In genomic region chr7:94374721-94375120, GRCh38 we compare ENCODE assay signal across 10 cellular contexts. TPM values are rescaled to one million over a fixed set of nuclear protein-coding genes. Genes with fewer than 3 reads are reported as not detected.
DNase-seq lines count a peak whose midpoint lies in the region; ATAC-seq and TF ChIP-seq lines count a peak whose summit lies in the region.
"Had no signal": no experiment of that assay in that cellular context is flagged by ENCODE, and none has a peak within 500 bp of the region (broad histone marks: within the 10 kb centered on the region; RNA-seq: fewer than 3 reads in every experiment).

No MANE protein-coding gene starts in this region.

- H3K36me3 Mint-ChIP-seq in brain, result no peaks in the 10 kb centered on the region
- H3K36me3 Mint-ChIP-seq: naive thymus-derived CD8-positive, alpha-beta T cell had no signal

- no peak for ATAC-seq in HG02759 (IDR thresholded peaks at IDR 0.05; ENCODE audit: unreplicated experiment)
- ATAC-seq: naive thymus-derived CD8-positive, alpha-beta T cell had no signal

- no peaks in the 10 kb centered on the region for H3K27me3 Mint-ChIP-seq in brain

- peaks cover 4 to 15% (median 8%) of the 10 kb centered on the region in 5 experiments for H3K9me3 Mint-ChIP-seq in brain

- H3K4me1 Mint-ChIP-seq in brain, result peaks cover 52% of the 10 kb centered on the region
- H3K4me1 Mint-ChIP-seq: naive thymus-derived CD8-positive, alpha-beta T cell had no signal

- intact Hi-C loops in spleen (cut with DNase I; ENCODE audit: low total_unique reads), result no loop called here

- peak overlapping the region; percentile 82 for H3K27ac ChIP-seq in HUES48 (ENCODE audit: low read depth, low read length)
- H3K27ac ChIP-seq in spleen, result peak overlapping the region in 7 of 8 donors; percentile 51 to 81 (median 72)

- H3K4me3 ChIP-seq in HUES48 (ENCODE audit: low read depth, low read length) (peak overlapping the region; percentile 50), spleen (no peak overlapping the region)

- peaks cover 22% of the 10 kb centered on the region for H3K4me1 ChIP-seq in HUES48 (ENCODE audit: control insufficient read depth, insufficient read depth, low read length)
- no peaks in the 10 kb centered on the region for H3K4me1 ChIP-seq in spleen

- TF ChIP-seq CTCF in brain (conservative IDR thresholded peaks at IDR 0.05), result no peak
- TF ChIP-seq CTCF in spleen (IDR thresholded peaks at IDR 0.05 in 8 of 11, conservative IDR thresholded peaks at IDR 0.05 in 3 of 11), result no peak

- 65 to 78% (median 70%) methylated on average over 3 of the region's 3 CpGs for WGBS in spleen, 5 donors

- H3K36me3 ChIP-seq in HUES48 (ENCODE audit: control insufficient read depth, insufficient read depth, low read length) (no peaks in the 10 kb centered on the region), spleen (no peaks in the 10 kb centered on the region)

- H3K9me3 ChIP-seq in HUES48 (ENCODE audit: control insufficient read depth, insufficient read depth, low read length) (no peaks in the 10 kb centered on the region), spleen (no peaks in the 10 kb centered on the region)

- H3K9ac ChIP-seq in HUES48 (ENCODE audit: low read depth, low read length), result no peak overlapping the region

- H3K27me3 ChIP-seq in HUES48 (ENCODE audit: control insufficient read depth, insufficient read depth, low read length) (no peaks in the 10 kb centered on the region), spleen (replicated peaks in 1 of 7) (no peaks in the 10 kb centered on the region)

- H3K27ac Mint-ChIP-seq in brain, result peak overlapping the region; percentile 83 to 97 (median 87)

- no peak for TF ChIP-seq POLR2A in spleen (IDR thresholded peaks at IDR 0.05)

- peak; percentile 35 for DNase-seq in left kidney (ENCODE audit: low read depth, low spot score)
- DNase-seq in spleen, result no peak
- DNase-seq in activated T-cell treated with anti-CD3 and anti-CD28 coated beads, Interleukin-2, amount 50 U/mL, for 1 hour, result no peak
- DNase-seq in NOMO-1 treated with DMSO at 0.1 percent for 48 hours (lab: John Stamatoyannopoulos, UW; ENCODE audit: unreplicated experiment), result no peak
- DNase-seq in stimulated activated naive CD4-positive, alpha-beta T cell treated with Interleukin-2 at 50 U/mL for 16 hours (lab: John Stamatoyannopoulos, UW), result no peak
- DNase-seq: activated gamma-delta T cell treated with Interleukin-2 at 50 U/mL for 16 hours; naive thymus-derived CD8-positive, alpha-beta T cell had no signal

- peak overlapping the region; percentile 21 to 85 (median 69) for H3K4me3 Mint-ChIP-seq in brain
- H3K4me3 Mint-ChIP-seq: naive thymus-derived CD8-positive, alpha-beta T cell had no signal

RNA-seq across cellular contexts. Expression of gene COL1A2, which starts 20.0 kb away (rescaled TPM):
- polyA plus RNA-seq in brain (ENCODE audit: insufficient read depth, low read depth, low replicate concordance) (36.7 TPM), spleen (10 to 100 TPM; 39.7 to 73.0 (median 48.3) TPM)
- total RNA-seq in spleen, result 100 to 1,000 TPM in 6 of 7 donors, 10 to 100 TPM in 1; 72.8 to 228 (median 166) TPM
- total RNA-seq: naive thymus-derived CD8-positive, alpha-beta T cell had no signal
- polyA plus RNA-seq: naive thymus-derived CD8-positive, alpha-beta T cell had no signal
